Comparison of ENCODE assay signal across 1 cellular context in genomic region chrX:402857-403256, GRCh38.
TF ChIP-seq lines count a peak whose summit lies in the region.

No MANE protein-coding gene starts in this region.

TF ChIP-seq in WTC11, 78 proteins besides CTCF, POLR2A, EP300 and RAD21 (continued from another document):
- no peak for TF ChIP-seq ARID4B (CRISPR knock-in tag; IDR thresholded peaks at IDR 0.05; ENCODE audit: borderline replicate concordance)
- no peak for TF ChIP-seq PRDM15 (CRISPR knock-in tag; IDR thresholded peaks at IDR 0.05)
- TF ChIP-seq GTF2I (CRISPR knock-in tag; conservative IDR thresholded peaks at IDR 0.05) = no peak
- no peak for TF ChIP-seq NR2C2 (CRISPR knock-in tag; IDR thresholded peaks at IDR 0.05)
- no peak for TF ChIP-seq OVOL2 (CRISPR knock-in tag; IDR thresholded peaks at IDR 0.05; ENCODE audit: borderline replicate concordance)
- TF ChIP-seq, protein P1, sequence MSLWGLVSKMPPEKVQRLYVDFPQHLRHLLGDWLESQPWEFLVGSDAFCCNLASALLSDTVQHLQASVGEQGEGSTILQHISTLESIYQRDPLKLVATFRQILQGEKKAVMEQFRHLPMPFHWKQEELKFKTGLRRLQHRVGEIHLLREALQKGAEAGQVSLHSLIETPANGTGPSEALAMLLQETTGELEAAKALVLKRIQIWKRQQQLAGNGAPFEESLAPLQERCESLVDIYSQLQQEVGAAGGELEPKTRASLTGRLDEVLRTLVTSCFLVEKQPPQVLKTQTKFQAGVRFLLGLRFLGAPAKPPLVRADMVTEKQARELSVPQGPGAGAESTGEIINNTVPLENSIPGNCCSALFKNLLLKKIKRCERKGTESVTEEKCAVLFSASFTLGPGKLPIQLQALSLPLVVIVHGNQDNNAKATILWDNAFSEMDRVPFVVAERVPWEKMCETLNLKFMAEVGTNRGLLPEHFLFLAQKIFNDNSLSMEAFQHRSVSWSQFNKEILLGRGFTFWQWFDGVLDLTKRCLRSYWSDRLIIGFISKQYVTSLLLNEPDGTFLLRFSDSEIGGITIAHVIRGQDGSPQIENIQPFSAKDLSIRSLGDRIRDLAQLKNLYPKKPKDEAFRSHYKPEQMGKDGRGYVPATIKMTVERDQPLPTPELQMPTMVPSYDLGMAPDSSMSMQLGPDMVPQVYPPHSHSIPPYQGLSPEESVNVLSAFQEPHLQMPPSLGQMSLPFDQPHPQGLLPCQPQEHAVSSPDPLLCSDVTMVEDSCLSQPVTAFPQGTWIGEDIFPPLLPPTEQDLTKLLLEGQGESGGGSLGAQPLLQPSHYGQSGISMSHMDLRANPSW (CRISPR knock-in tag; conservative IDR thresholded peaks at IDR 0.05; ENCODE audit: low read depth) = no peak
